ENCODE assay signal across 8 cellular contexts in the genomic region with DNA sequence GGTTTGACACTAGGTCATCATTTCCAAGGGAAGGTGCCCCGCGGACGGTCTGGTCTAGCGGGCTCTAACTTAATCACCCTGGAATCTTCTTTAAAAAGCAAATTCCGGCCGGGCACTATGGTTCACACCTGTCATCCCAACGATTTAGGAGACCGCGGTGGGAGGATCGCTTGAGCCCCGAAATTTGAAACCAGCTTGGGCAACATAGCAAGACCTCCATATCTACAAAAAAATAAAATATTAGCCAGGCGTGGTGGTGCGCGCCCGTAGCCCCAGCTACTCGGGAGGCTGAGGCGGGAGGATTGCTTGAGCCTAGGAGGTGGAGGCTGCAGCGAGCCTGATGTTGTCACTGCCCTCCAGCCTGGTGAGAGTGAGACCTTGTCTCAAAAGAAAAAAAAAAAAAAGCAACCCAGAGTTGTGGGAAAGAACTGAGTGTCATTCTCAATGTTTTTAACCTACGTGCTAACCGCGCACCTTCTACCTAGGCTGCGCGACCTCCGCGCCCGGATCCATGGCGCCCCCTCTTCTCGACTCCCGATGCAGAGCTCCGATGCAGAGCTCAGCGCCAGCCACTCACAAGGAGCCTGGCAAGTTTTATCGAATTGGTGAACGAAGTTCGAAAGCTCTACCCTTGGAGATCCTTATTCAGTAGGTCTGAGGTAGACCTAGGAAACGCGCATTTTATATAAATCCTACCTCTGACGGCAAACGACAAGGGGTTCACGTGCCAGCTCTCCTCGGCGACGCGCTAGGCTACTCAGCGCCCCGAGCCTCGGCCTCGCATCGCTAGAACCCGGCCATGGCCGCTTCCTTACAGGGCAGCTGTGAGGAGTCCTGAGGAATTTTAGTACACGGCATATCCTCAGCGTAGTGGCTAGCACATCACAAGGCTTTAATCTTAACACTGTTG. TPM values are rescaled to one million over a fixed set of nuclear protein-coding genes. Genes with fewer than 3 reads are reported as not detected.
DNase-seq lines count a peak whose midpoint lies in the region; ATAC-seq and TF ChIP-seq lines count a peak whose summit lies in the region.

No MANE protein-coding gene starts in this region.

- peaks cover 0 to 2% of the 10 kb centered on the region in 2 experiments; a peak in 1 of 4 replicates for H3K36me3 ChIP-seq in HCT116 (ENCODE audit: control insufficient read depth in 1 of 2, insufficient read depth in 2 of 2, low read length in 2 of 2)
- peaks cover 0 to 16% (median 12%) of the 10 kb centered on the region in 4 donors for H3K36me3 ChIP-seq in stomach

- H3K36me3 Mint-ChIP-seq in MCF 10A (ENCODE audit: insufficient read depth, unreplicated experiment): peaks cover 13% of the 10 kb centered on the region

- peak overlapping the region; percentile 92 for H3K4me2 ChIP-seq in HCT116 (ENCODE audit: low read length)

- ATAC-seq in HCT116 (peak; percentile 29), left colon (peak; percentile 50)

- peaks cover 5% of the 10 kb centered on the region for H3K9me3 Mint-ChIP-seq in MCF 10A (ENCODE audit: unreplicated experiment)

- H3K79me2 ChIP-seq in HCT116 (ENCODE audit: insufficient read depth, low read length): peaks cover 19% of the 10 kb centered on the region

- TF ChIP-seq POLR2A in HCT116 (IDR thresholded peaks at IDR 0.05; ENCODE audit: borderline replicate concordance, extremely low read depth, insufficient read depth, insufficient read length) (no peak), NB4 (IDR thresholded peaks at IDR 0.05; ENCODE audit: extremely low read depth, insufficient read length) (no peak), stomach (IDR thresholded peaks at IDR 0.05) (no peak)

- peak overlapping the region; percentile 1; the same call in 1 of the 2 replicates for H3K27ac ChIP-seq in HCT116 (ENCODE audit: low read depth, low read length)
- peak overlapping the region; percentile 78 to 96 (median 89) for H3K27ac ChIP-seq in stomach

- TF ChIP-seq RAD21 in HCT116 (IDR thresholded peaks at IDR 0.05; ENCODE audit: low read depth): no peak

- TF ChIP-seq CTCF in HCT116 (IDR thresholded peaks at IDR 0.05 in 2 of 3, conservative IDR thresholded peaks at IDR 0.05 in 1 of 3; ENCODE audit: borderline replicate concordance in 1 of 3, insufficient read depth in 1 of 3, low read depth in 2 of 3, low read length in 2 of 3) (no peak), NB4 (IDR thresholded peaks at IDR 0.05; ENCODE audit: low read depth, low read length) (no peak), MCF 10A (IDR thresholded peaks at IDR 0.05; ENCODE audit: unreplicated experiment) (no peak), stomach (IDR thresholded peaks at IDR 0.05) (no peak)

- CTCF ChIA-PET in HCT116 (lab: Charles Lee) (interaction anchor here (0.7 to 1.3 kb wide), 4 partner anchors 11 to 183 kb away, joined by 3 to 4 read pairs (median 4); no protein-coding TSS in a partner anchor), MCF 10A (lab: Yijun Ruan, JAX) (interaction anchor here (0.7 to 1.0 kb wide), 3 partner anchors 22 to 109 kb away, joined by 3 to 4 read pairs (median 3); no protein-coding TSS in a partner anchor)

- H3K9me3 ChIP-seq in HCT116 (ENCODE audit: control insufficient read depth in 1 of 2, insufficient read depth in 1 of 2, low read depth in 1 of 2, low read length in 2 of 2) (no peaks in the 10 kb centered on the region), stomach (peaks cover 0 to 2% (median 0%) of the 10 kb centered on the region in 4 donors)

- H3K4me1 Mint-ChIP-seq in MCF 10A (ENCODE audit: insufficient read depth, unreplicated experiment): peaks cover 11% of the 10 kb centered on the region

- H3K9ac ChIP-seq in HCT116 (ENCODE audit: low read length): peak overlapping the region; percentile 30; the same call in 1 of the 2 replicates

- intact Hi-C loops in HCT116 (cut with micrococcal nuclease) (no loop called here), MCF 10A (cut with micrococcal nuclease) (loop anchor here (2.0 kb wide), 1 partner anchor 141 kb away; a partner anchor contains a TSS), left colon (cut with DNase I, micrococcal nuclease) (no loop called here), stomach (cut with DNase I; ENCODE audit: low total_unique reads) (no loop called here)

- BruUV-seq in HCT116 (replicated peaks; lab: Mats Ljungman, UMichigan) (no TSS peak), MCF 10A (replicated peaks; lab: Mats Ljungman, UMichigan) (no TSS peak)

- peak overlapping the region; percentile 81 for H3K4me3 Mint-ChIP-seq in MCF 10A (ENCODE audit: unreplicated experiment)

- no peaks in the 10 kb centered on the region for H3K9me2 ChIP-seq in HCT116 (ENCODE audit: insufficient read depth)

- H3K27ac Mint-ChIP-seq in MCF 10A (ENCODE audit: low read depth, unreplicated experiment): no peak overlapping the region

- TF ChIP-seq EP300 in stomach (IDR thresholded peaks at IDR 0.05): no peak

- DNase-seq in NCI-H146 (lab: John Stamatoyannopoulos, UW) (peak; percentile 89), NCI-H146 treated with DMSO at 0.1 percent for 48 hours (lab: John Stamatoyannopoulos, UW; ENCODE audit: unreplicated experiment) (no peak), HCT116 (ENCODE audit: low read depth, low spot score) (no peak), NB4 (ENCODE audit: low read depth) (no peak), MCF 10A (ENCODE audit: unreplicated experiment) (no peak), left colon (peak; percentile 28 to 49), stomach (no peak), T1000 (lab: John Stamatoyannopoulos, UW) (no peak)

- POLR2A ChIA-PET in HCT116 (lab: Charles Lee) (no interaction called here), MCF 10A (lab: Yijun Ruan, JAX) (interaction anchor here (0.8 to 1.9 kb wide), 10 partner anchors 13 to 260 kb away, joined by 3 to 10 read pairs (median 4); a partner anchor contains a TSS)

- WGBS in stomach, 5 donors: 33 to 34% (median 34%) methylated on average over 50 to 52 of the region's 52 CpGs

- H3K27me3 ChIP-seq in HCT116 (ENCODE audit: insufficient read depth, low read length) (no peaks in the 10 kb centered on the region), stomach (no peaks in the 10 kb centered on the region)

- no peaks in the 10 kb centered on the region for H4K20me1 ChIP-seq in HCT116 (ENCODE audit: insufficient read depth)

- H3K27me3 Mint-ChIP-seq in MCF 10A (ENCODE audit: insufficient read depth, unreplicated experiment): no peaks in the 10 kb centered on the region

- H3K4me1 ChIP-seq in HCT116 (ENCODE audit: control insufficient read depth in 1 of 2, insufficient read depth in 2 of 2, low read length in 2 of 2): peaks cover 2 to 13% of the 10 kb centered on the region in 2 experiments; a peak in 3 of 4 replicates
- H3K4me1 ChIP-seq in stomach: peaks cover 14 to 46% (median 23%) of the 10 kb centered on the region in 4 donors

- peak overlapping the region; percentile 100 for H2AFZ ChIP-seq in HCT116 (ENCODE audit: low read depth, low read length, poor library complexity, severe bottlenecking)

- RAD21 ChIA-PET in HCT116 (lab: Charles Lee; ENCODE audit: low non-redundant PET in 1 of 2, low total read pairs in 2 of 2, uncharacterized antibody in 2 of 2, unreplicated experiment in 2 of 2): interaction anchor here in 1 of 2 experiments (0.7 kb wide), 1 partner anchor 85 kb away, joined by 4 read pairs; no protein-coding TSS in a partner anchor

- peak overlapping the region; percentile 33 to 56 for H3K4me3 ChIP-seq in HCT116 (replicated peaks in 1 of 2; ENCODE audit: low read depth in 1 of 2, low read length in 2 of 2)
- peak overlapping the region; percentile 55 for H3K4me3 ChIP-seq in NB4 (ENCODE audit: low read depth, low read length)
- peak overlapping the region; percentile 75 to 97 (median 85) for H3K4me3 ChIP-seq in stomach

TF ChIP-seq in HCT116, 20 proteins besides CTCF, POLR2A, EP300 and RAD21:
- TF ChIP-seq ELF1 (IDR thresholded peaks at IDR 0.05; ENCODE audit: borderline replicate concordance, low read depth) (no peak), SIN3A (IDR thresholded peaks at IDR 0.05; ENCODE audit: low read depth) (no peak; the same call in 1 of the 2 replicates), YY1 (IDR thresholded peaks at IDR 0.05; ENCODE audit: extremely low read depth, insufficient replicate concordance, low read depth, low read length) (no peak), JUND (IDR thresholded peaks at IDR 0.05) (no peak), SRF (IDR thresholded peaks at IDR 0.05; ENCODE audit: low read depth) (no peak)
- TF ChIP-seq, protein P1, sequence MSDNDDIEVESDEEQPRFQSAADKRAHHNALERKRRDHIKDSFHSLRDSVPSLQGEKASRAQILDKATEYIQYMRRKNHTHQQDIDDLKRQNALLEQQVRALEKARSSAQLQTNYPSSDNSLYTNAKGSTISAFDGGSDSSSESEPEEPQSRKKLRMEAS (IDR thresholded peaks at IDR 0.05): no peak

RNA-seq across cellular contexts. Expression of a gene that starts 0.9 kb away (rescaled TPM):
- total RNA-seq in HCT116 (2021; ENCODE audit: unreplicated experiment) (35.7 TPM), MCF 10A (2022) (26.0 and 31.7 TPM in 2 replicates), left colon (10 to 100 TPM; 24.5 to 26.7 TPM), stomach (10 to 100 TPM in 4 of 5 donors, 1 to 10 TPM in 1; 9.3 to 76.0 (median 31.2) TPM)
- polyA plus RNA-seq in HCT116 (2012): 23.2 and 24.5 TPM in 2 replicates
- 10 to 100 TPM in 1 of 3 donors, 1 to 10 TPM in 2; 8.2 to 16.2 (median 8.3) TPM for polyA plus RNA-seq in stomach

Comparison
In these comparisons a context has a peak if more than half of its experiments do, and no peak if none do; other contexts are left out.
1. DNase-seq: peak in NCI-H146 (single experiment) and left colon (2 of 2); none in NCI-H146 treated with DMSO at 0.1 percent for 48 hours (single experiment), HCT116 (single experiment), NB4 (single experiment), MCF 10A (single experiment), stomach (single experiment) and T1000 (single experiment).
2. Peak in every context shown above with its lines, with median percentiles within 50 percentile points of each other: H3K4me3 ChIP-seq.